23 cellular contexts compared by ENCODE assay signal in the genomic region with DNA sequence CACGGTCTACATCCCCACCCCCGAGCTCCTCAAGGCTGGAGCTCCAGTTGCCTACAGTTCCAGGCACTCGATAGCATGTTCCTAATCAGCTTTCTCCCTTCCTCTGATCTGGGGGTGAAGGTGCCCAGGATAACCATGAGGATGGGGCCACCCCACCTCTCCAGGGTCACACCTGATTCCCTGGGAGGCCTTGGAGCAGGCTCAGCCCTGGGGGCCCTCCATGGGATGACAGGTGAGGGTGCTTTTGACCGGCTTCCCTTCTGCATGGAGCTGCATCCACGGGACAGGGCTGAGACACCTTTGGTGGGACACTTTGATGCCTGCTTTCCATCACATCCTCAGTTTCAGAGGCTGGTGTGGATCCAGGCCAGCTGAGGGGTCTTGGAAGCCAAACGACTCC.
"Had no signal": no experiment of that assay in that cellular context is flagged by ENCODE, and none has a peak within 500 bp of the region (broad histone marks: within the 10 kb centered on the region; RNA-seq: fewer than 3 reads in every experiment).

No MANE protein-coding gene starts in this region.

- H3K27ac ChIP-seq: colonic mucosa, epithelial cell of prostate, gastrocnemius medialis, pancreas, right atrium auricular region, thoracic aorta, tibial nerve, upper lobe of right lung had no signal

- H3K4me1 ChIP-seq: colonic mucosa had no signal

- FAIRE-seq: keratinocyte, pancreas had no signal

- H3K9me3 ChIP-seq: colonic mucosa, gastrocnemius medialis, pancreas, prostate gland, right atrium auricular region, sigmoid colon, thoracic aorta, tibial nerve, upper lobe of right lung had no signal

- H3K36me3 ChIP-seq: colonic mucosa, gastrocnemius medialis, pancreas, prostate gland, right atrium auricular region, sigmoid colon, thoracic aorta, tibial nerve, upper lobe of right lung had no signal

- DNase-seq: colonic mucosa; effector CD8-positive, alpha-beta T cell; endodermal cell; foreskin fibroblast; gastrocnemius medialis; natural killer cell; occipital lobe; sigmoid colon; stimulated activated CD4-positive, alpha-beta T cell treated with anti-CD3 and anti-CD28 coated beads, Interleukin-4, amount 100 ng/mL, for 4 hours; stimulated activated naive CD8-positive, alpha-beta T cell treated with anti-CD3 and anti-CD28 coated beads, Interleukin-15, Interleukin-2, amounts not matched to agents 100 U/mL and 50 U/mL, for 24 hours; substantia nigra; upper lobe of right lung had no signal

- H3K4me3 ChIP-seq: colonic mucosa, gastrocnemius medialis, lung, pancreas, prostate gland, right atrium auricular region, sigmoid colon, thoracic aorta, tibial nerve, upper lobe of right lung had no signal

- H3K27me3 ChIP-seq: colonic mucosa, gastrocnemius medialis, pancreas, right atrium auricular region, sigmoid colon, tibial nerve, upper lobe of right lung had no signal

- ATAC-seq: esophagus mucosa; gastrocnemius medialis; left lobe of liver; natural killer cell; pancreas; stimulated activated memory B cell treated with anti-CD40 and anti-IgM and Interleukin-4, amounts not matched to agents 10 μg/mL and 1 μg/mL and 100 μg/mL, for 72 hours; stimulated activated naive CD8-positive, alpha-beta T cell treated with anti-CD3 and anti-CD28 coated beads, Interleukin-15, Interleukin-2, amounts not matched to agents 100 U/mL and 50 U/mL, for 24 hours had no signal
